In the genomic region with DNA sequence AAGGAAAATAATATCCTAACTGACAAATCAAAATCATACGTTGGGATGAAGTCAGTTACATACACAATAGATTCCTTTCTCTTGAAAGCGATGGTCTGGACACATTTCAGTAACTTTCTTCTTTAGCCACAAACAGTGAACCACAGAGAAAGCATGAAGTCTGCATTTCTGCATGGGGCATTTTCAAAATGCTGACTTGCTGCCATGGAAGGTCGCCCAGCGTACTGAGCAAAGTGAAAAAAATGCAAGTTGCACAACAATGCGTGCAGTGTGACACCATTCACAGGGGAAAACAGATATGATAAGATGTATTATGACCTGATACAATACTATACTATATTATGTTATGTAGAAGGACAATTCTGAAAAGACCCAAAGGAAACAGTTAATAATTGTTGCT, we compare ENCODE assay signal across 11 cellular contexts.
A peak's percentile ranks its signal among the peaks of the same experiment; 100 is the strongest.
DNase-seq lines count a peak whose midpoint lies in the region; ATAC-seq and TF ChIP-seq lines count a peak whose summit lies in the region.
"Had no signal": no experiment of that assay in that cellular context is flagged by ENCODE, and none has a peak within 500 bp of the region (broad histone marks: within the 10 kb centered on the region; RNA-seq: fewer than 3 reads in every experiment).

No MANE protein-coding gene starts in this region.

- no peaks in the 10 kb centered on the region for H3K36me3 ChIP-seq in brain microvascular endothelial cell (replicated peaks)
- H3K36me3 ChIP-seq in skeletal muscle satellite cell (ENCODE audit: insufficient read depth, low read length): no peaks in the 10 kb centered on the region
- no peaks in the 10 kb centered on the region for H3K36me3 ChIP-seq in SJCRH30

- peak; percentile 61 for DNase-seq in H4 (ENCODE audit: low spot score)
- DNase-seq in brain microvascular endothelial cell: peak; percentile 95
- DNase-seq in inferior parietal cortex (ENCODE audit: extremely low spot score): peak; percentile 48
- no peak for DNase-seq in ureter (ENCODE audit: low spot score)
- DNase-seq in SJCRH30: no peak
- DNase-seq: activated CD4-positive, alpha-beta T cell treated with anti-CD3 and anti-CD28 coated beads for 48 hours; naive B cell; NCI-H524 treated with DMSO at 0.1 percent for 48 hours had no signal

- H3K27me3 ChIP-seq in brain microvascular endothelial cell (replicated peaks) (no peaks in the 10 kb centered on the region), skeletal muscle satellite cell (ENCODE audit: control insufficient read depth, insufficient read depth, low read length) (no peaks in the 10 kb centered on the region), SJCRH30 (no peaks in the 10 kb centered on the region)

- H3K4me3 ChIP-seq in brain microvascular endothelial cell (ENCODE audit: low read depth, low read length) (no peak overlapping the region), skeletal muscle satellite cell (ENCODE audit: low read length) (peak overlapping the region; percentile 3), SJCRH30 (no peak overlapping the region)

- in situ Hi-C loops in brain microvascular endothelial cell (cut with HindIII; ENCODE audit: low pct_ligation_motif_present, low sequenced_read_pairs): no loop called here

- peak overlapping the region; percentile 59 for H3K4me2 ChIP-seq in skeletal muscle satellite cell (ENCODE audit: low read length)

- H3K4me1 ChIP-seq in skeletal muscle satellite cell (ENCODE audit: control insufficient read depth, insufficient read depth, low read length) (peaks cover 25% of the 10 kb centered on the region), SJCRH30 (no peaks in the 10 kb centered on the region)

- TF ChIP-seq CTCF in brain microvascular endothelial cell (IDR thresholded peaks at IDR 0.05; ENCODE audit: low read depth, low read length, missing control alignments): no peak

- no peak for ATAC-seq in HG03342 (IDR thresholded peaks at IDR 0.05; ENCODE audit: unreplicated experiment)
- ATAC-seq in HG02763 (IDR thresholded peaks at IDR 0.05; ENCODE audit: unreplicated experiment): no peak

- no peaks in the 10 kb centered on the region for H3K9me3 ChIP-seq in skeletal muscle satellite cell (replicated peaks; ENCODE audit: low read length)
- H3K9me3 ChIP-seq in SJCRH30 (replicated peaks): no peaks in the 10 kb centered on the region

- H3K27ac ChIP-seq in brain microvascular endothelial cell (peak overlapping the region; percentile 68), SJCRH30 (no peak overlapping the region)

- peak overlapping the region; percentile 69 for H3K9ac ChIP-seq in skeletal muscle satellite cell (ENCODE audit: low read depth, low read length)

Comparison
In these comparisons a context has a peak if more than half of its experiments do, and no peak if none do; other contexts are left out.
1. DNase-seq: peak in H4 (single experiment), brain microvascular endothelial cell (single experiment) and inferior parietal cortex (single experiment); none in ureter (single experiment) and SJCRH30 (0 of 2).